Comparison of ENCODE assay signal across 9 cellular contexts in the genomic region with DNA sequence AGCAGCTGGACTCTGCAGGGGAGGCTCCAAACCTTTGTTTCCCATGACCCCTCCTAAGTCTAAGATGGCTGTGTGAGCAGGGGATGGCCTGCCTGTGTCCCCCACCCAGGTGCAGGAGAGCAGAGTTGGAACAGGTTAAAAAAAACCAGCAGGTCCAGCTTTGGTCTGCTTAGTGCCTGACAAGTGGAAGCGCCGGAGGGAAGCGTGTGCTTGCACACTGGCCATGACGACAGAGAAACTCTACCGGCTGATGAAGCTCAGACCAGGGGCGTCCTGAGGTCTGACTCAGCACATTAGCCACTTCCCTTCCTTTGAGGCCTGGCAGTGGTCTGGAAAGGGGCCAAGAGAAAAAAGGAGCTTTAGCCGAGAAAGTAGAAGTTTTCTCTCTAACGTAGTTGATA.
DNase-seq lines count a peak whose midpoint lies in the region; ATAC-seq, FAIRE-seq and TF ChIP-seq lines count a peak whose summit lies in the region.
"Had no signal": no experiment of that assay in that cellular context is flagged by ENCODE, and none has a peak within 500 bp of the region (broad histone marks: within the 10 kb centered on the region; RNA-seq: fewer than 3 reads in every experiment).

No MANE protein-coding gene starts in this region.

- peaks cover under 1 to 10% of the 10 kb centered on the region in 2 experiments; a peak in 2 of 4 replicates for H3K4me1 Mint-ChIP-seq in H9

- WGBS in H9 (ENCODE audit: extremely low coverage, insufficient read length, low lambda C conversion rate), result no CpG with 5 or more reads among the region's 8 CpGs

- H3K14ac ChIP-seq in H9 (ENCODE audit: insufficient read depth, low read length), result no peak overlapping the region

- TF ChIP-seq CTCF in D721Med (IDR thresholded peaks at IDR 0.05; ENCODE audit: insufficient read depth, missing control alignments), result no peak
- no peak for TF ChIP-seq CTCF in H9 (conservative IDR thresholded peaks at IDR 0.05)

- no peak overlapping the region for H3K23ac ChIP-seq in H9 (ENCODE audit: insufficient read length, low read depth, low read length)

- H2BK20ac ChIP-seq in H9 (ENCODE audit: low read depth, low read length, poor library complexity, severe bottlenecking), result no peak overlapping the region

- H3K9me3 Mint-ChIP-seq in H9, result peaks cover 0 to 2% of the 10 kb centered on the region in 2 experiments; a peak in 2 of 5 replicates

- no peak overlapping the region for H3K27ac ChIP-seq in H9 (ENCODE audit: insufficient read length, low read depth, low read length)
- H3K27ac ChIP-seq: 22Rv1 had no signal

- H2BK120ac ChIP-seq in H9 (ENCODE audit: low read depth, low read length, poor library complexity, severe bottlenecking), result no peak overlapping the region

- H3K9me3 ChIP-seq in H9 (ENCODE audit: control insufficient read depth, low read depth, low read length), result no peaks in the 10 kb centered on the region

- FAIRE-seq in D721Med (lab: Jason Lieb, UNC), result no peak

- in situ Hi-C loops in SK-MEL-5 (cut with HindIII; ENCODE audit: low pct_unique_long_range_greater_than_20kb, low sequenced_read_pairs), result no loop called here

- no peaks in the 10 kb centered on the region for H3K79me2 ChIP-seq in H9 (ENCODE audit: insufficient read depth, low read length)

- no peak overlapping the region for H3K18ac ChIP-seq in H9 (ENCODE audit: insufficient read length, low read depth, low read length)

- no peak overlapping the region for H4K5ac ChIP-seq in H9 (ENCODE audit: insufficient read length, low read depth, low read length)

- no peak overlapping the region for H3K56ac ChIP-seq in H9 (ENCODE audit: insufficient read length, low read depth, low read length)

- no peak overlapping the region for H2BK15ac ChIP-seq in H9 (ENCODE audit: low read depth, low read length)

- H3T11ph ChIP-seq in H9 (ENCODE audit: low read length), result no peak overlapping the region

- H4K8ac ChIP-seq in H9 (replicated peaks; ENCODE audit: insufficient read length, low read depth, low read length), result no peak overlapping the region

- no peaks in the 10 kb centered on the region for H3K23me2 ChIP-seq in H9 (ENCODE audit: insufficient read length, low read depth, low read length, poor library complexity, severe bottlenecking)

- H3K4ac ChIP-seq in H9 (ENCODE audit: low read depth, low read length), result no peak overlapping the region

- H4K91ac ChIP-seq in H9 (ENCODE audit: insufficient read length, low read depth, low read length), result no peak overlapping the region

- peaks cover 2% of the 10 kb centered on the region; the same call in 1 of the 2 replicates for H3K27me3 ChIP-seq in H9 (ENCODE audit: insufficient read depth, low read length)

- peak; percentile 9 for DNase-seq in DMS 273 (lab: John Stamatoyannopoulos, UW; ENCODE audit: unreplicated experiment)
- no peak for DNase-seq in DMS 273 treated with DMSO at 0.1 percent for 48 hours (lab: John Stamatoyannopoulos, UW)
- peak; percentile 9 for DNase-seq in SK-MEL-5 (ENCODE audit: low read depth, low spot score)
- DNase-seq in foreskin melanocyte, result peak; percentile 2
- peak; percentile 24 for DNase-seq in stimulated activated naive CD8-positive, alpha-beta T cell treated with anti-CD3 and anti-CD28 coated beads, Interleukin-15, Interleukin-2, amounts not matched to agents 100 U/mL and 50 U/mL, for 24 hours
- DNase-seq in D721Med (ENCODE audit: insufficient read length, low spot score), result no peak
- DNase-seq in H9, result no peak

- H3K4me3 Mint-ChIP-seq in H9, result no peak overlapping the region

- H2BK12ac ChIP-seq in H9 (ENCODE audit: insufficient read length, low read depth, low read length), result no peak overlapping the region

- H3K4me1 ChIP-seq in H9 (ENCODE audit: insufficient read depth, low read length), result no peaks in the 10 kb centered on the region

- no peak overlapping the region for H2AK5ac ChIP-seq in H9 (ENCODE audit: insufficient read length, low read length)

- no peaks in the 10 kb centered on the region for H4K20me1 ChIP-seq in H9 (ENCODE audit: control insufficient read depth, insufficient read depth, insufficient read length)

- no peak overlapping the region for H2BK5ac ChIP-seq in H9 (ENCODE audit: insufficient read length, low read length)

- H2AFZ ChIP-seq in H9 (ENCODE audit: low read length), result no peak overlapping the region

- peak; percentile 89 for ATAC-seq in HG02885 (IDR thresholded peaks at IDR 0.05; ENCODE audit: poor library complexity, unreplicated experiment)
- ATAC-seq in stimulated activated naive CD8-positive, alpha-beta T cell treated with anti-CD3 and anti-CD28 coated beads, Interleukin-15, Interleukin-2, amounts not matched to agents 100 U/mL and 50 U/mL, for 24 hours, result peak; percentile 43

- no peak overlapping the region for H3K4me2 ChIP-seq in H9 (ENCODE audit: insufficient read depth, insufficient read length, low read length)

- peaks cover 0 to 8% (median 0%) of the 10 kb centered on the region in 3 experiments; a peak in 2 of 7 replicates for H3K36me3 Mint-ChIP-seq in H9 (ENCODE audit: insufficient read depth in 1 of 3, low read depth in 3 of 3)

- H3K9ac ChIP-seq in H9 (ENCODE audit: extremely low read depth, insufficient read length, low read length), result no peak overlapping the region

- H3K27me3 Mint-ChIP-seq in H9 (ENCODE audit: low read depth), result no peaks in the 10 kb centered on the region; the same call in 1 of the 2 replicates

- H3K79me1 ChIP-seq in H9 (ENCODE audit: insufficient read depth, low read depth, low read length, poor library complexity, severe bottlenecking), result no peaks in the 10 kb centered on the region

- H3K27ac Mint-ChIP-seq in H9, result peak overlapping the region in 1 of 3 experiments; percentile 45; a peak in 3 of 7 replicates

Comparison
In these comparisons a context has a peak if more than half of its experiments do, and no peak if none do; other contexts are left out.
1. DNase-seq: peak in DMS 273 (single experiment), SK-MEL-5 (single experiment), foreskin melanocyte (single experiment) and stimulated activated naive CD8-positive, alpha-beta T cell treated with anti-CD3 and anti-CD28 coated beads, Interleukin-15, Interleukin-2, amounts not matched to agents 100 U/mL and 50 U/mL, for 24 hours (single experiment); none in DMS 273 treated with DMSO at 0.1 percent for 48 hours (single experiment), D721Med (single experiment) and H9 (single experiment).